ENCODE assay signal across 8 cellular contexts in the genomic region with DNA sequence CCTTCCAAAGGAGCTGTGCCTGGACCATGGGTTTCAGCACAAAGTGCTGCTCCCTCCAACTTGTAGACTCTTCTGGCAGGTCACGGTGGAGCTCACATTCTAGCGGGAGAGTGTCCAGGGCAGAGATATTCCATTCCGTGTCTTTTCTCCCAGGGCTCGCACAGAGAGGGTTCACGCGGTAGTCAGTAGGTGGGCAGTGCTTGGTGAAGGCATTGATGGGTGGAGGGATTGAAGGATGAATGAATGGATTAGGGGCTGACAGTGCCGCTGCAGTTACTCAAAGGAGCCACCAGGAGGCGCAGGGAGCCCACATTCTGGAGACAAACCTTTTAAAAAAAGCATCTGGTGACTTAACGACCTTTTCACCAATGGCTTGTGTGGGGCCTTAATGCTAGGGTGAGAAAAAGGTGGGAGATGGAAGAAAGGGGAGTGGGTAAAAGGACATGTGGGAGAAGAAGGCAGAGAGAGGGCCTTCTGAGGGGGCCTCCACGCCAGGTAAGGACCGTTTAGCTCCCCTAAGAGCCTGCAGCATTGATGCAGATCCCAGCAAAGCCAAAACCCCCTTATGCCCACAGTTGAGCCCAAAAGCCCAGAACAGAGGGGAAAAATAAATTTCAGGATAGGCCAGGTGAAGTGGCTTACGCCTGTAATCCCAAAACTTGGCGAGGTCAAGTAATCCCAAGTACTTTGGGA. TPM values are rescaled to one million over a fixed set of nuclear protein-coding genes. Genes with fewer than 3 reads are reported as not detected.
DNase-seq lines count a peak whose midpoint lies in the region; ATAC-seq and TF ChIP-seq lines count a peak whose summit lies in the region.

No MANE protein-coding gene starts in this region.

- H3K36me3 ChIP-seq in DND-41 (ENCODE audit: insufficient read depth, low read length) (no peaks in the 10 kb centered on the region), aorta (ENCODE audit: control insufficient read depth in 1 of 2, insufficient read depth in 2 of 2, low read length in 1 of 2) (no peaks in the 10 kb centered on the region)

- no peak overlapping the region for H3K4me2 ChIP-seq in DND-41 (ENCODE audit: insufficient read depth, low read length)

- H3K9me3 ChIP-seq in DND-41 (ENCODE audit: insufficient read depth, low read length, severe bottlenecking) (no peaks in the 10 kb centered on the region), aorta (ENCODE audit: control insufficient read depth, low read length) (no peaks in the 10 kb centered on the region)

- DNase-seq in DND-41 (peak; percentile 70), LoVo (ENCODE audit: low spot score) (peak; percentile 62), SHP77 (lab: John Stamatoyannopoulos, UW) (peak; percentile 39 to 53), glomerular visceral epithelial cell (ENCODE audit: extremely low spot score) (peak; percentile 72), pons (ENCODE audit: low spot score) (peak; percentile 42), aorta (peak; percentile 60 to 83)
- DNase-seq in activated effector memory CD4-positive, alpha-beta T cell treated with anti-CD3 and anti-CD28 coated beads, Interleukin-2, amount 50 U/mL, for 16 hours, result peak; percentile 88

- ATAC-seq in DND-41 (ENCODE audit: insufficient read depth, low read depth), result peak; percentile 78
- peak; percentile 64 for ATAC-seq in aorta (ENCODE audit: low FRiP score)
- ATAC-seq in GM18907 (IDR thresholded peaks at IDR 0.05; ENCODE audit: unreplicated experiment), result no peak

- no peaks in the 10 kb centered on the region for H3K79me2 ChIP-seq in DND-41 (ENCODE audit: insufficient read depth, low read length)

- no peaks in the 10 kb centered on the region for H3K27me3 ChIP-seq in DND-41 (ENCODE audit: insufficient read depth, low read length, poor library complexity)
- H3K27me3 ChIP-seq in aorta (ENCODE audit: control insufficient read depth in 1 of 2, insufficient read depth in 2 of 2, low read length in 1 of 2), result no peaks in the 10 kb centered on the region

- H3K9ac ChIP-seq in DND-41 (ENCODE audit: low read depth, low read length), result no peak overlapping the region

- H3K27ac ChIP-seq in DND-41 (ENCODE audit: low read length), result no peak overlapping the region
- H3K27ac ChIP-seq in aorta (ENCODE audit: low read depth in 1 of 2, low read length in 2 of 2), result no peak overlapping the region

- no peaks in the 10 kb centered on the region for H4K20me1 ChIP-seq in DND-41 (ENCODE audit: insufficient read depth, low read length)

- H3K4me3 ChIP-seq in DND-41 (ENCODE audit: low read depth in 1 of 2, low read length in 2 of 2), result no peak overlapping the region
- H3K4me3 ChIP-seq in aorta (ENCODE audit: low read length in 2 of 2), result no peak overlapping the region

- intact Hi-C loops in aorta (cut with DNase I), result loop anchor here (1.0 to 10.0 kb wide), 5 partner anchors 140 to 396 kb away; no protein-coding TSS in a partner anchor

- H2AFZ ChIP-seq in DND-41 (ENCODE audit: low read depth, low read length), result no peak overlapping the region

- peak; percentile 100 for TF ChIP-seq CTCF in DND-41 (IDR thresholded peaks at IDR 0.05; ENCODE audit: borderline replicate concordance, extremely low read depth, low read length, poor library complexity, severe bottlenecking)

- no peaks in the 10 kb centered on the region for H3K4me1 ChIP-seq in DND-41 (ENCODE audit: insufficient read depth, low read length)
- no peaks in the 10 kb centered on the region for H3K4me1 ChIP-seq in aorta (ENCODE audit: control insufficient read depth in 1 of 2, insufficient read depth in 2 of 2, low read length in 2 of 2)

- WGBS in aorta, 2 donors, result 25 to 29% methylated on average over 13 of the region's 13 CpGs

RNA-seq across cellular contexts. Expression of a gene that starts 17.5 kb away (rescaled TPM):
- 1 to 10 TPM; 3.6 to 7.0 TPM for total RNA-seq in aorta
- polyA plus RNA-seq in aorta, result 1 to 10 TPM; 2.9 to 3.1 TPM

RNA-seq across cellular contexts. Expression of a gene that starts 47.8 kb away (rescaled TPM):
- under 1 TPM; 0.69 to 0.78 TPM for total RNA-seq in aorta
- polyA plus RNA-seq in aorta, result under 1 TPM in 1 of 2 donors, not detected in 1; 0.25 TPM
